In genomic region chr14:50312734-50313054, GRCh38 we compare ENCODE assay signal across 8 cellular contexts. TPM values are rescaled to one million over a fixed set of nuclear protein-coding genes. Genes with fewer than 3 reads are reported as not detected.
DNase-seq lines count a peak whose midpoint lies in the region; ATAC-seq and TF ChIP-seq lines count a peak whose summit lies in the region.

No MANE protein-coding gene starts in this region.

- H3K36me3 ChIP-seq in OCI-LY7 (ENCODE audit: insufficient read depth, low read length) (peaks cover 14% of the 10 kb centered on the region), ectodermal cell (ENCODE audit: control insufficient read depth, insufficient read depth, low read length) (peaks cover 6% of the 10 kb centered on the region)

- peak; percentile 35 for ATAC-seq in activated CD4-positive, alpha-beta T cell treated with anti-CD3 and anti-CD28 coated beads for 36 hours
- peak; percentile 18 for ATAC-seq in HG02884 (IDR thresholded peaks at IDR 0.05; ENCODE audit: unreplicated experiment)

- POLR2A ChIA-PET in activated CD4-positive, alpha-beta T cell treated with anti-CD3 and anti-CD28 coated beads for 36 hours (lab: Charles Lee): interaction anchor here (1.2 to 1.6 kb wide), 3 partner anchors 8 to 50 kb away, joined by 3 to 10 read pairs (median 3); no protein-coding TSS in a partner anchor
- POLR2A ChIA-PET in OCI-LY7 (lab: Charles Lee): interaction anchor here (0.6 to 3.1 kb wide), 15 partner anchors 10 to 1583 kb away, joined by 3 to 12 read pairs (median 4); partner anchors contain the start of gene VCPKMT

- H3K27ac Mint-ChIP-seq in activated CD4-positive, alpha-beta T cell treated with anti-CD3 and anti-CD28 coated beads for 36 hours: peak overlapping the region; percentile 89
- H3K27ac Mint-ChIP-seq in nephron progenitor cell: peak overlapping the region; percentile 90

- CTCF ChIA-PET in activated CD4-positive, alpha-beta T cell treated with anti-CD3 and anti-CD28 coated beads for 36 hours (lab: Charles Lee): interaction anchor here (0.6 to 3.3 kb wide), 6 partner anchors 8 to 548 kb away, joined by 3 to 23 read pairs (median 4); no protein-coding TSS in a partner anchor
- CTCF ChIA-PET in OCI-LY7 (lab: Charles Lee; ENCODE audit: unreplicated experiment): interaction anchor here (0.5 to 0.6 kb wide), 6 partner anchors 15 to 794 kb away, joined by 3 to 9 read pairs (median 3); no protein-coding TSS in a partner anchor

- intact Hi-C loops in activated CD4-positive, alpha-beta T cell treated with anti-CD3 and anti-CD28 coated beads for 36 hours (cut with DNase I, micrococcal nuclease): loop anchor here (1.0 to 5.0 kb wide), 19 partner anchors 9 to 1535 kb away; partner anchors contain the start of genes SOS2 (in 2 of the 2), ARF6 (in 1 of the 2), CDKL1 (in 1 of the 2) and DNAAF2 (in 1 of the 2)
- intact Hi-C loops in OCI-LY7 (cut with micrococcal nuclease; ENCODE audit: unreplicated experiment): loop anchor here (1.0 to 10.0 kb wide), 6 partner anchors 50 to 680 kb away; partner anchors contain the start of genes MAP4K5 and SOS2
- intact Hi-C loops in posterior cingulate gyrus (cut with DNase I): loop anchor here (2.0 to 10.0 kb wide), 3 partner anchors 82 to 462 kb away; partner anchors contain the start of genes MAP4K5 and SOS2

- H3K4me3 Mint-ChIP-seq in activated CD4-positive, alpha-beta T cell treated with anti-CD3 and anti-CD28 coated beads for 36 hours: peak overlapping the region; percentile 85
- H3K4me3 Mint-ChIP-seq in nephron progenitor cell: peak overlapping the region; percentile 81

- H3K4me2 ChIP-seq in OCI-LY7 (ENCODE audit: low read length): peak overlapping the region; percentile 91

- H2AFZ ChIP-seq in OCI-LY7 (ENCODE audit: low read length): peak overlapping the region; percentile 87

- TF ChIP-seq CTCF in OCI-LY7 (conservative IDR thresholded peaks at IDR 0.05; ENCODE audit: low read length) (no peak), nephron progenitor cell (IDR thresholded peaks at IDR 0.05) (no peak)

- no peaks in the 10 kb centered on the region for H4K20me1 ChIP-seq in OCI-LY7 (ENCODE audit: insufficient read depth, low read length)

- peak overlapping the region; percentile 73 for H3K4me3 ChIP-seq in OCI-LY7 (ENCODE audit: low read depth, low read length, poor library complexity, severe bottlenecking)
- peak overlapping the region; percentile 65 for H3K4me3 ChIP-seq in ectodermal cell (ENCODE audit: insufficient read depth, low read depth, low read length)

- H3K36me3 Mint-ChIP-seq in activated CD4-positive, alpha-beta T cell treated with anti-CD3 and anti-CD28 coated beads for 36 hours (ENCODE audit: low read depth): peaks cover 22% of the 10 kb centered on the region
- H3K36me3 Mint-ChIP-seq in nephron progenitor cell (ENCODE audit: low read depth): peaks cover 68% of the 10 kb centered on the region

- peaks cover 28% of the 10 kb centered on the region; the same call in 1 of the 2 replicates for H3K79me2 ChIP-seq in OCI-LY7 (ENCODE audit: insufficient read depth, low read depth, low read length)

- peaks cover 16% of the 10 kb centered on the region for H3K4me1 ChIP-seq in OCI-LY7 (ENCODE audit: insufficient read depth, low read length, poor library complexity, severe bottlenecking)
- H3K4me1 ChIP-seq in ectodermal cell (ENCODE audit: control insufficient read depth, insufficient read depth, low read length): no peaks in the 10 kb centered on the region

- H3K27me3 ChIP-seq in ectodermal cell (ENCODE audit: control insufficient read depth, insufficient read depth, low read length, poor library complexity, severe bottlenecking): no peaks in the 10 kb centered on the region

- peaks cover 6% of the 10 kb centered on the region for H3K9me3 Mint-ChIP-seq in activated CD4-positive, alpha-beta T cell treated with anti-CD3 and anti-CD28 coated beads for 36 hours (ENCODE audit: low read depth)
- peaks cover 43% of the 10 kb centered on the region for H3K9me3 Mint-ChIP-seq in nephron progenitor cell

- peaks cover 10% of the 10 kb centered on the region; the same call in 1 of the 2 replicates for H3K9me3 ChIP-seq in OCI-LY7 (ENCODE audit: low read length)
- no peaks in the 10 kb centered on the region for H3K9me3 ChIP-seq in ectodermal cell (ENCODE audit: control insufficient read depth, low read length)

- DNase-seq in activated CD4-positive, alpha-beta T cell treated with anti-CD3 and anti-CD28 coated beads for 36 hours: no peak
- DNase-seq in activated CD4-positive, alpha-beta T cell treated with anti-CD3 and anti-CD28 coated beads, Interleukin-2, amount 50 U/mL, for 48 hours: no peak
- DNase-seq in OCI-LY7 (ENCODE audit: low spot score) (peak; percentile 66), nephron progenitor cell (no peak), SKM-1 treated with dmso at 0.1 percent for 144 hours (lab: John Stamatoyannopoulos, UW; ENCODE audit: unreplicated experiment) (no peak), posterior cingulate gyrus (no peak)

- no peaks in the 10 kb centered on the region for H3K27me3 Mint-ChIP-seq in activated CD4-positive, alpha-beta T cell treated with anti-CD3 and anti-CD28 coated beads for 36 hours
- peaks cover 5% of the 10 kb centered on the region for H3K27me3 Mint-ChIP-seq in nephron progenitor cell (ENCODE audit: low read depth, poor library complexity)

- 9% methylated on average over 18 of the region's 18 CpGs for WGBS in ectodermal cell, 2 experiments

- H3K4me1 Mint-ChIP-seq in activated CD4-positive, alpha-beta T cell treated with anti-CD3 and anti-CD28 coated beads for 36 hours: peaks cover 42% of the 10 kb centered on the region
- peaks cover 23% of the 10 kb centered on the region for H3K4me1 Mint-ChIP-seq in nephron progenitor cell

- peak overlapping the region; percentile 77 for H3K27ac ChIP-seq in OCI-LY7 (ENCODE audit: low read depth, low read length, poor library complexity, severe bottlenecking)
- peak overlapping the region; percentile 62 for H3K27ac ChIP-seq in ectodermal cell (ENCODE audit: insufficient read depth, low read depth, low read length, poor library complexity, severe bottlenecking)

- no peaks in the 10 kb centered on the region for H3K9me2 ChIP-seq in OCI-LY7 (ENCODE audit: insufficient read depth, low read length)

- no TSS peak for BruUV-seq in OCI-LY7 (replicated peaks; lab: Mats Ljungman, UMichigan)

RNA-seq across cellular contexts. Expression of gene DMAC2L, which starts 0.6 kb away (rescaled TPM):
- total RNA-seq in activated CD4-positive, alpha-beta T cell treated with anti-CD3 and anti-CD28 coated beads for 36 hours: 10 to 100 TPM in 1 of 2 experiments, 1 to 10 TPM in 1; 7.4 to 12.6 TPM
- 5.8 and 13.8 TPM in 2 replicates for total RNA-seq in OCI-LY7 (2014; rRNA removed; shearing (Covaris generic))
- total RNA-seq in OCI-LY7 (2022): 31.3 and 33.0 TPM in 2 replicates
- polyA plus RNA-seq in ectodermal cell (2013, experiment 1 of 4): 22.2 TPM
- 24.0 TPM for polyA plus RNA-seq in ectodermal cell (2013, experiment 2 of 4)
- 20.0 TPM for polyA plus RNA-seq in ectodermal cell (2013, experiment 3 of 4)
- polyA plus RNA-seq in ectodermal cell (2013, experiment 4 of 4): 16.8 TPM

RNA-seq across cellular contexts. Expression of gene L2HGDH, which starts 0.7 kb away (rescaled TPM):
- total RNA-seq in activated CD4-positive, alpha-beta T cell treated with anti-CD3 and anti-CD28 coated beads for 36 hours: 10 to 100 TPM; 12.8 to 19.0 TPM
- 8.7 and 10.0 TPM in 2 replicates for total RNA-seq in OCI-LY7 (2014; rRNA removed; shearing (Covaris generic))
- 14.6 and 19.8 TPM in 2 replicates for total RNA-seq in OCI-LY7 (2022)
- 13.6 TPM for polyA plus RNA-seq in ectodermal cell (2013, experiment 1 of 4)
- polyA plus RNA-seq in ectodermal cell (2013, experiment 2 of 4): 15.2 TPM
- polyA plus RNA-seq in ectodermal cell (2013, experiment 3 of 4): 9.7 TPM
- 11.0 TPM for polyA plus RNA-seq in ectodermal cell (2013, experiment 4 of 4)
